8 cellular contexts compared by ENCODE assay signal in the genomic region with DNA sequence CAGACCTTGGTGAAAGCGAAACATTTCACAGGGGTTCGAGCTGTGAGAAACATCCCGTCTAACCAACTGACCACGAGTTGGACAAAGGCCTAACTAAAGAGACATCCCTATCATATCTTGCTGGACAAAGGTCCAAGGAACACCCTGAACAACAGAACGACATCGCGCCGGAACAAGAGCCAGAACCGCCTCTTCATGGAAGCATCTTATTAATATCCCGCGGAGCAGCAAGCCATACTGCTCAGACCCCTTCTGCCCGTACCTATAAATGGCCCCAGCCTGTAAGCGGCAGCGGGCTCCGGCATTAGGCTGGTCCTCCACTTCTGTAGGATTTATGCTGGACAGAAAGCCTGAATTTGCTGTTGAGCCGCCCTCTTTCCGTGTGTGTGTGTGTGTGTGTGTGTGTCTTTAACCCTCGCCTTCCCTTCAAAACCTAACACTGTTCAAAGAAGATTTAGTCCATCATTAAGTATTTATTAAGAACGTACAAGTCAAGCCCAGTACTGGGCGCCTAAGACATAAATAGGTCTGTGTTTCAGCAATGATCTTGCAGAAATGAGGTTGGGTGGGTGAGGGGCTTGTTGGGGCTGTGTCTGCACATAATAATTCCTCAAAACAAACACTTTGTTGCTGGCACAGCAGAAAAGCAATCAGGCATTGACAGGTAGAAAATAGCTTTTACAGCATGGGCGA. TPM values are rescaled to one million over a fixed set of nuclear protein-coding genes. Genes with fewer than 3 reads are reported as not detected.
DNase-seq lines count a peak whose midpoint lies in the region; ATAC-seq and TF ChIP-seq lines count a peak whose summit lies in the region.

No MANE protein-coding gene starts in this region.

- TF ChIP-seq CTCF in DOHH2 (IDR thresholded peaks at IDR 0.05; ENCODE audit: low read depth, low read length, poor library complexity, severe bottlenecking) (no peak), choroid plexus epithelial cell (conservative IDR thresholded peaks at IDR 0.05; ENCODE audit: low read depth, low read length) (no peak), neural cell (IDR thresholded peaks at IDR 0.05; ENCODE audit: poor library complexity, severe bottlenecking) (no peak)

- H3K4me3 ChIP-seq in DOHH2 (ENCODE audit: low read length) (peak overlapping the region; percentile 80), choroid plexus epithelial cell (ENCODE audit: low read depth, low read length) (peak overlapping the region; percentile 87), neural cell (ENCODE audit: low read length) (peak overlapping the region; percentile 85)

- H3K9ac ChIP-seq in neural cell (ENCODE audit: low read length) = peak overlapping the region; percentile 82

- H3K9me3 ChIP-seq in DOHH2 (ENCODE audit: control insufficient read depth, insufficient read depth, low read length) (peaks cover 5% of the 10 kb centered on the region; the same call in 1 of the 2 replicates), neural cell (ENCODE audit: low read length) (no peaks in the 10 kb centered on the region)

- H3K27me3 ChIP-seq in DOHH2 (ENCODE audit: control insufficient read depth, low read length) (no peaks in the 10 kb centered on the region), neural cell (ENCODE audit: insufficient read depth, low read depth, low read length) (peaks cover 8% of the 10 kb centered on the region)

- H3K27ac ChIP-seq in DOHH2 (ENCODE audit: low read depth, low read length) (no peak overlapping the region), neural cell (ENCODE audit: low read length) (peak overlapping the region; percentile 62)

- H4K20me1 ChIP-seq in DOHH2 (ENCODE audit: control insufficient read depth, insufficient read depth, low read depth, low read length) (no peaks in the 10 kb centered on the region), neural cell (ENCODE audit: insufficient read depth) (no peaks in the 10 kb centered on the region)

- H3F3A ChIP-seq in DOHH2 (ENCODE audit: control insufficient read depth, insufficient read depth) = peaks cover 5% of the 10 kb centered on the region; the same call in 1 of the 2 replicates
- no peaks in the 10 kb centered on the region for H3F3A ChIP-seq in neural cell (ENCODE audit: insufficient read depth, low read length, poor library complexity, severe bottlenecking)

- TF ChIP-seq RAD21 in neural cell (conservative IDR thresholded peaks at IDR 0.05) = no peak

- peaks cover 18% of the 10 kb centered on the region for H3K4me1 ChIP-seq in DOHH2 (ENCODE audit: control insufficient read depth, low read length)

- H3K36me3 ChIP-seq in DOHH2 (ENCODE audit: control insufficient read depth, low read length) (no peaks in the 10 kb centered on the region), neural cell (ENCODE audit: insufficient read depth, low read length) (no peaks in the 10 kb centered on the region)

- TF ChIP-seq EP300 in neural cell (conservative IDR thresholded peaks at IDR 0.05; ENCODE audit: poor library complexity, severe bottlenecking) = no peak

- no peak for ATAC-seq in HG03571 (IDR thresholded peaks at IDR 0.05; ENCODE audit: unreplicated experiment)

- H3K79me2 ChIP-seq in DOHH2 (ENCODE audit: control insufficient read depth, low read length) (no peaks in the 10 kb centered on the region), neural cell (replicated peaks; ENCODE audit: insufficient read depth, low read length) (no peaks in the 10 kb centered on the region)

- peak; percentile 26 for DNase-seq in NCI-H524 treated with DMSO at 0.1 percent for 48 hours (lab: John Stamatoyannopoulos, UW)
- peak; percentile 72 for DNase-seq in choroid plexus epithelial cell (ENCODE audit: low read depth)
- no peak for DNase-seq in middle frontal gyrus (ENCODE audit: extremely low spot score, low spot score)
- no peak for DNase-seq in activated CD4-positive, CD25-positive, alpha-beta regulatory T cell (lab: John Stamatoyannopoulos, UW)
- DNase-seq in NCI-H446 treated with DMSO at 0.1 percent for 48 hours (lab: John Stamatoyannopoulos, UW) = no peak

- H3K9me2 ChIP-seq in DOHH2 (replicated peaks; ENCODE audit: control insufficient read depth, low read length) (no peaks in the 10 kb centered on the region), neural cell (ENCODE audit: insufficient read depth, low read length) (no peaks in the 10 kb centered on the region)

- H3K4me2 ChIP-seq in DOHH2 (ENCODE audit: low read length) (peak overlapping the region; percentile 80), neural cell (ENCODE audit: low read length) (peak overlapping the region; percentile 83)

- H2AFZ ChIP-seq in neural cell (ENCODE audit: low read depth, low read length) = peak overlapping the region; percentile 80

TF ChIP-seq in neural cell, 6 proteins besides CTCF, POLR2A, EP300 and RAD21:
- no peak for TF ChIP-seq MXI1 (conservative IDR thresholded peaks at IDR 0.05; ENCODE audit: poor library complexity, severe bottlenecking)
- no peak for TF ChIP-seq EZH2 (IDR thresholded peaks at IDR 0.05; ENCODE audit: borderline replicate concordance, insufficient read depth, low read length, poor library complexity, severe bottlenecking)
- TF ChIP-seq, protein P1, sequence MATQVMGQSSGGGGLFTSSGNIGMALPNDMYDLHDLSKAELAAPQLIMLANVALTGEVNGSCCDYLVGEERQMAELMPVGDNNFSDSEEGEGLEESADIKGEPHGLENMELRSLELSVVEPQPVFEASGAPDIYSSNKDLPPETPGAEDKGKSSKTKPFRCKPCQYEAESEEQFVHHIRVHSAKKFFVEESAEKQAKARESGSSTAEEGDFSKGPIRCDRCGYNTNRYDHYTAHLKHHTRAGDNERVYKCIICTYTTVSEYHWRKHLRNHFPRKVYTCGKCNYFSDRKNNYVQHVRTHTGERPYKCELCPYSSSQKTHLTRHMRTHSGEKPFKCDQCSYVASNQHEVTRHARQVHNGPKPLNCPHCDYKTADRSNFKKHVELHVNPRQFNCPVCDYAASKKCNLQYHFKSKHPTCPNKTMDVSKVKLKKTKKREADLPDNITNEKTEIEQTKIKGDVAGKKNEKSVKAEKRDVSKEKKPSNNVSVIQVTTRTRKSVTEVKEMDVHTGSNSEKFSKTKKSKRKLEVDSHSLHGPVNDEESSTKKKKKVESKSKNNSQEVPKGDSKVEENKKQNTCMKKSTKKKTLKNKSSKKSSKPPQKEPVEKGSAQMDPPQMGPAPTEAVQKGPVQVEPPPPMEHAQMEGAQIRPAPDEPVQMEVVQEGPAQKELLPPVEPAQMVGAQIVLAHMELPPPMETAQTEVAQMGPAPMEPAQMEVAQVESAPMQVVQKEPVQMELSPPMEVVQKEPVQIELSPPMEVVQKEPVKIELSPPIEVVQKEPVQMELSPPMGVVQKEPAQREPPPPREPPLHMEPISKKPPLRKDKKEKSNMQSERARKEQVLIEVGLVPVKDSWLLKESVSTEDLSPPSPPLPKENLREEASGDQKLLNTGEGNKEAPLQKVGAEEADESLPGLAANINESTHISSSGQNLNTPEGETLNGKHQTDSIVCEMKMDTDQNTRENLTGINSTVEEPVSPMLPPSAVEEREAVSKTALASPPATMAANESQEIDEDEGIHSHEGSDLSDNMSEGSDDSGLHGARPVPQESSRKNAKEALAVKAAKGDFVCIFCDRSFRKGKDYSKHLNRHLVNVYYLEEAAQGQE (IDR thresholded peaks at IDR 0.05; ENCODE audit: borderline replicate concordance) = no peak

RNA-seq across cellular contexts. Expression of gene SLC6A15, which starts 1.9 kb away (rescaled TPM):
- polyA plus RNA-seq in neural cell = 11.4 and 13.3 TPM in 2 replicates
- 15.6 and 17.4 TPM in 2 replicates for polyA minus RNA-seq in neural cell

Comparison
In these comparisons a context has a peak if more than half of its experiments do, and no peak if none do; other contexts are left out.
1. DNase-seq: peak in NCI-H524 treated with DMSO at 0.1 percent for 48 hours (single experiment) and choroid plexus epithelial cell (single experiment); none in middle frontal gyrus (single experiment), activated CD4-positive, CD25-positive, alpha-beta regulatory T cell (0 of 4) and NCI-H446 treated with DMSO at 0.1 percent for 48 hours (single experiment).
2. Peak in every context shown above with its lines, with median percentiles within 50 percentile points of each other: H3K4me3 ChIP-seq.